8 cellular contexts compared by ENCODE assay signal in the genomic region with DNA sequence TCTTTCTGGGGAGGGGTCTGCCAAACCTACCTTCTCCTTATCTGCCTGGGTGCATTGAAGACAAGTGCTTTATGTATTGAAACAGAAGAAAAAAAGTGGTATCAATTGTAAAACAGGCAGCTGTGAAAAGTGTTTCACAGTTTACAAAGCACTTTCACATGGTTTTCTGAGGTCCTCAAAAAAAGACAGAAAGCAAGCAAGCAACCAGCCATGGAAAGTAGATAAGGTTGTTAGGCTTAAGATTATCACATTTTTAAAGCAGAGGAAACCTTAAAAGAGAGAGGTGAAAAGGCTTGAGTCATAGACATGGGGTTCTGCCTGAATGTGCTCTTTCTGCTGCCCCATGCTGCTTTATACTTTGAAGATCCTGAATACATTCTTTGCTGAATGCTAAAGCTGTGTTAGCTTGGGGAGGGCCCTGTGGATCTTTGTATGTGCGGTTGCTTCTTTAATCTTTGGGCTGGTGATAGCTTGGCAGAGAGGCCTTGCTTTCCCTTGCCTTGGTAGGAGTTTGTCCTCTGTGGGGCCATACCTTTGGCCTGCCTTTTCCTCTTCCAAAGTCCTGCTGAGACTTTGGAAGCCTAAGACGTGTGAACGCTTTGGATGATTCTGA. TPM values are rescaled to one million over a fixed set of nuclear protein-coding genes. Genes with fewer than 3 reads are reported as not detected.
DNase-seq lines count a peak whose midpoint lies in the region; ATAC-seq and TF ChIP-seq lines count a peak whose summit lies in the region.

No MANE protein-coding gene starts in this region.

- H3K4me3 ChIP-seq in GM12865 (ENCODE audit: low read depth, low read length) (peak overlapping the region; percentile 86), SK-N-SH (ENCODE audit: low read depth in 2 of 2, low read length in 1 of 2) (peak overlapping the region; percentile 92 to 94; a peak in 3 of 4 replicates), psoas muscle (peak overlapping the region; percentile 91)

- peak overlapping the region; percentile 99 for H3K4me2 ChIP-seq in SK-N-SH

- H3K9me3 ChIP-seq in SK-N-SH (no peaks in the 10 kb centered on the region), psoas muscle (no peaks in the 10 kb centered on the region)

- H3K27me3 ChIP-seq in SK-N-SH (ENCODE audit: insufficient read depth) (no peaks in the 10 kb centered on the region), psoas muscle (ENCODE audit: insufficient read depth in 3 of 3, low read length in 2 of 3) (no peaks in the 10 kb centered on the region)

- DNase-seq in GM12865 (ENCODE audit: low read depth): peak; percentile 65
- DNase-seq in SK-N-SH: no peak
- peak; percentile 45 to 57 for DNase-seq in erythroblast (lab: John Stamatoyannopoulos, UW)
- DNase-seq in psoas muscle: no peak
- DNase-seq in NCI-H1436 (lab: John Stamatoyannopoulos, UW): no peak
- DNase-seq in middle frontal gyrus (ENCODE audit: extremely low spot score, low spot score): no peak
- DNase-seq in stimulated activated CD4-positive, alpha-beta T cell treated with anti-CD3 and anti-CD28 coated beads, Interleukin-1b, Interleukin-23, amount 100 ng/mL, for 48 hours: no peak

- H2AFZ ChIP-seq in SK-N-SH (ENCODE audit: low read depth): no peak overlapping the region

- peaks cover 10% of the 10 kb centered on the region for H3F3A ChIP-seq in SK-N-SH (replicated peaks; ENCODE audit: insufficient read depth)

- no peak for TF ChIP-seq RAD21 in SK-N-SH (IDR thresholded peaks at IDR 0.05; ENCODE audit: low read length)

- peak overlapping the region; percentile 99 for H3K9ac ChIP-seq in SK-N-SH

- TF ChIP-seq POLR2A in erythroblast (IDR thresholded peaks at IDR 0.05; ENCODE audit: low read length): no peak

- no peak for TF ChIP-seq EP300 in SK-N-SH (IDR thresholded peaks at IDR 0.05; ENCODE audit: borderline replicate concordance in 1 of 2, low read depth in 1 of 2, low read length in 1 of 2)

- CTCF ChIA-PET in SK-N-SH (lab: Yijun Ruan, JAX): interaction anchor here (0.9 kb wide), 1 partner anchor 121 kb away, joined by 3 read pairs; no protein-coding TSS in a partner anchor

- peaks cover 60% of the 10 kb centered on the region for H4K20me1 ChIP-seq in SK-N-SH (ENCODE audit: insufficient read depth)

- H3K79me2 ChIP-seq in SK-N-SH (ENCODE audit: insufficient read depth): peaks cover 72% of the 10 kb centered on the region

- 78% methylated on average over 3 of the region's 3 CpGs for WGBS in SK-N-SH (ENCODE audit: low lambda C conversion rate)
- WGBS in psoas muscle, 3 donors: 27 to 35% (median 34%) methylated on average over 3 of the region's 3 CpGs

- intact Hi-C loops in psoas muscle (cut with DNase I): loop anchor here (5.0 to 10.0 kb wide), 6 partner anchors 41 to 237 kb away; partner anchors contain the start of genes AAGAB (in 2 of the 2) and IQCH (in 2 of the 2)

- TF ChIP-seq CTCF in GM12865 (IDR thresholded peaks at IDR 0.05; ENCODE audit: insufficient read depth, low read depth, low read length, missing control alignments): no peak
- no peak for TF ChIP-seq CTCF in SK-N-SH (IDR thresholded peaks at IDR 0.05)
- TF ChIP-seq CTCF in psoas muscle (IDR thresholded peaks at IDR 0.05): no peak

- H3K36me3 ChIP-seq in SK-N-SH (replicated peaks in 1 of 2; ENCODE audit: control insufficient read depth in 1 of 2, insufficient read depth in 2 of 2, low read length in 1 of 2) (peaks cover 0 to 18% of the 10 kb centered on the region in 2 experiments), psoas muscle (ENCODE audit: insufficient read depth in 1 of 2, low read depth in 1 of 2) (no peaks in the 10 kb centered on the region)

- peaks cover 11 to 18% of the 10 kb centered on the region in 2 experiments; a peak in 2 of 4 replicates for H3K4me1 ChIP-seq in SK-N-SH (ENCODE audit: control insufficient read depth in 1 of 2, insufficient read depth in 2 of 2, low read depth in 1 of 2, low read length in 1 of 2)
- peaks cover 59% of the 10 kb centered on the region for H3K4me1 ChIP-seq in psoas muscle

- peak overlapping the region in 1 of 2 experiments; percentile 85; a peak in 2 of 4 replicates for H3K27ac ChIP-seq in SK-N-SH (ENCODE audit: low read depth in 2 of 2, low read length in 1 of 2)
- peak overlapping the region; percentile 92 for H3K27ac ChIP-seq in psoas muscle

- POLR2A ChIA-PET in SK-N-SH (lab: Yijun Ruan, JAX): no interaction called here

- no peaks in the 10 kb centered on the region for H3K9me2 ChIP-seq in SK-N-SH

- no peak for ATAC-seq in psoas muscle
- ATAC-seq in HG02759 (IDR thresholded peaks at IDR 0.05; ENCODE audit: unreplicated experiment): no peak

TF ChIP-seq in SK-N-SH, 30 proteins besides CTCF, POLR2A, EP300 and RAD21:
- TF ChIP-seq, protein P1, sequence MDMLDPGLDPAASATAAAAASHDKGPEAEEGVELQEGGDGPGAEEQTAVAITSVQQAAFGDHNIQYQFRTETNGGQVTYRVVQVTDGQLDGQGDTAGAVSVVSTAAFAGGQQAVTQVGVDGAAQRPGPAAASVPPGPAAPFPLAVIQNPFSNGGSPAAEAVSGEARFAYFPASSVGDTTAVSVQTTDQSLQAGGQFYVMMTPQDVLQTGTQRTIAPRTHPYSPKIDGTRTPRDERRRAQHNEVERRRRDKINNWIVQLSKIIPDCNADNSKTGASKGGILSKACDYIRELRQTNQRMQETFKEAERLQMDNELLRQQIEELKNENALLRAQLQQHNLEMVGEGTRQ (IDR thresholded peaks at IDR 0.05; ENCODE audit: borderline replicate concordance, low read depth, low read length): no peak
- TF ChIP-seq MAX (IDR thresholded peaks at IDR 0.05; ENCODE audit: low read depth): 0 out of 2 replicates have a peak, but pooled peaks have one; percentile 16

RNA-seq across cellular contexts. Expression of gene SMAD3, which starts 2.6 kb away (rescaled TPM):
- polyA plus RNA-seq in SK-N-SH (2012; rRNA removed): 18.0 and 19.5 TPM in 2 replicates
- polyA plus RNA-seq in SK-N-SH (2012; cell fraction: cytosol; rRNA removed): 12.0 and 14.6 TPM in 2 replicates
- polyA plus RNA-seq in SK-N-SH (2012; cell fraction: nucleus; rRNA removed): 47.4 and 59.5 TPM in 2 replicates
- total RNA-seq in psoas muscle: 10 to 100 TPM; 25.7 to 47.6 (median 44.0) TPM
- 10 to 100 TPM in 2 of 3 donors, 1 to 10 TPM in 1; 2.9 to 29.3 (median 20.3) TPM for polyA plus RNA-seq in psoas muscle

Comparison
In these comparisons a context has a peak if more than half of its experiments do, and no peak if none do; other contexts are left out.
1. DNase-seq: peak in GM12865 (single experiment) and erythroblast (2 of 2); none in SK-N-SH (single experiment), psoas muscle (0 of 2), NCI-H1436 (single experiment), middle frontal gyrus (single experiment) and stimulated activated CD4-positive, alpha-beta T cell treated with anti-CD3 and anti-CD28 coated beads, Interleukin-1b, Interleukin-23, amount 100 ng/mL, for 48 hours (single experiment).
2. Peak in every context shown above with its lines, with median percentiles within 50 percentile points of each other: H3K4me3 ChIP-seq.